ENCODE assay signal across 9 cellular contexts in the genomic region with DNA sequence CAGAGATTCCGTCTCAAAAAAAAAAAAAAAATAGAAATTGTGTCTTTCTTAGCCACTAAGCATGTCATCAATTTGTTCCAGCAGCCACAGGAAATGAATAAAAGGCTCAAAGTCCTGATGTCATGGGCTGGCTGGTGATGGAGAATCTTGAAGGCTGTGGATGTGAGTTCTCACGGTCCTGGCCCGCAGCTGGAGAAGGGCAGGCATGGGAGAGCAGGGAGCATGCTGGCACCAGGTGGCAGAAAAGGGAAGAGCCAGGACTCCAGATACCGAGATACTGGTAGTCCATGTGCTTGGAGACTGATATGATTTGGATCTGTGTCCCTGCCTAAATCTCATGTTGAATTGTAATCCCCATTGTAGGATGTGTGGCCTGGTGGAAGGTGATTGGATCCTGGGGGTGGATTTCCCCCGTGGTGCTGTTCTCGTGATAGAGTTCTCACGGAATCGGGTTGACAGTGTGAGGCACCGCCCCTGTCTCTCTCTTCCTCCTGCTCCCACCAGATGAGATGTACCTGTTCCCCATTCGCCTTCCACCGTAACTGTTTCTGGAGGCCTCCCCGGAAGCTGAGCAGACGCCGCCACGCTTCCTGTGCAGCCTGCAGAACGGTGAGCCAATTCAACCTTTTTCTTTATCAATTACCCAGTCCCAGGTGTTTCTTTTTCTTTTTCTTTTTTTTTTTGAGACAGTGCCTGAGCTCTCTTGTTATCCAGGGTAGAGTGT. TPM values are rescaled to one million over a fixed set of nuclear protein-coding genes. Genes with fewer than 3 reads are reported as not detected.
DNase-seq lines count a peak whose midpoint lies in the region; ATAC-seq and TF ChIP-seq lines count a peak whose summit lies in the region.
"Had no signal": no experiment of that assay in that cellular context is flagged by ENCODE, and none has a peak within 500 bp of the region (broad histone marks: within the 10 kb centered on the region; RNA-seq: fewer than 3 reads in every experiment).

No MANE protein-coding gene starts in this region.

- CTCF ChIA-PET in activated CD4-positive, alpha-beta memory T cell treated with anti-CD3 and anti-CD28 coated beads, Interleukin-2, amount 10 ng/mL, durations not matched to agents 7 days and 5 days (lab: Charles Lee), result interaction anchor here (0.9 kb wide), 1 partner anchor 13 kb away, joined by 4 read pairs; no protein-coding TSS in a partner anchor

- ATAC-seq in HG03571 (IDR thresholded peaks at IDR 0.05; ENCODE audit: unreplicated experiment), result no peak

- H3K9me3 ChIP-seq in BLaER1, result peaks cover 15% of the 10 kb centered on the region

- H3K9me3 Mint-ChIP-seq in activated CD4-positive, alpha-beta memory T cell treated with anti-CD3 and anti-CD28 coated beads, Interleukin-2, amount 10 ng/mL, durations not matched to agents 7 days and 5 days, result no peaks in the 10 kb centered on the region
- H3K9me3 Mint-ChIP-seq in glutamatergic neuron (ENCODE audit: unreplicated experiment), result peaks cover 7% of the 10 kb centered on the region

- H3K36me3 ChIP-seq in BLaER1, result no peaks in the 10 kb centered on the region
- no peaks in the 10 kb centered on the region for H3K36me3 ChIP-seq in H7 (replicated peaks; ENCODE audit: control insufficient read depth, insufficient read depth, low read length)

- H3K4me3 Mint-ChIP-seq in activated CD4-positive, alpha-beta memory T cell treated with anti-CD3 and anti-CD28 coated beads, Interleukin-2, amount 10 ng/mL, durations not matched to agents 7 days and 5 days, result peak overlapping the region; percentile 33
- H3K4me3 Mint-ChIP-seq in glutamatergic neuron (ENCODE audit: unreplicated experiment), result no peak overlapping the region

- peaks cover 15% of the 10 kb centered on the region for H3K36me3 Mint-ChIP-seq in activated CD4-positive, alpha-beta memory T cell treated with anti-CD3 and anti-CD28 coated beads, Interleukin-2, amount 10 ng/mL, durations not matched to agents 7 days and 5 days (ENCODE audit: low read depth)
- H3K36me3 Mint-ChIP-seq in glutamatergic neuron (ENCODE audit: unreplicated experiment), result peaks cover 12% of the 10 kb centered on the region

- H4K20me1 ChIP-seq in BLaER1, result no peaks in the 10 kb centered on the region

- no peaks in the 10 kb centered on the region for H3K27me3 Mint-ChIP-seq in activated CD4-positive, alpha-beta memory T cell treated with anti-CD3 and anti-CD28 coated beads, Interleukin-2, amount 10 ng/mL, durations not matched to agents 7 days and 5 days
- H3K27me3 Mint-ChIP-seq in glutamatergic neuron (ENCODE audit: unreplicated experiment), result peaks cover 1% of the 10 kb centered on the region

- H3K4me3 ChIP-seq in BLaER1 (no peak overlapping the region), H7 (ENCODE audit: insufficient read depth, low read depth, low read length) (no peak overlapping the region)
- H3K4me3 ChIP-seq: dorsolateral prefrontal cortex had no signal

- H3K4me1 ChIP-seq in BLaER1, result 0 out of 2 replicates have a peak, but pooled peaks cover 7% of the 10 kb centered on the region

- no peak overlapping the region for H3K27ac ChIP-seq in BLaER1

- no peaks in the 10 kb centered on the region for H3K27me3 ChIP-seq in BLaER1
- no peaks in the 10 kb centered on the region for H3K27me3 ChIP-seq in H7 (ENCODE audit: control insufficient read depth, insufficient read depth, low read length)
- H3K27me3 ChIP-seq: dorsolateral prefrontal cortex had no signal

- POLR2A ChIA-PET in activated CD4-positive, alpha-beta memory T cell treated with anti-CD3 and anti-CD28 coated beads, Interleukin-2, amount 10 ng/mL, durations not matched to agents 7 days and 5 days (lab: Charles Lee), result interaction anchor here (0.7 to 1.3 kb wide), 2 partner anchors 58 to 82 kb away, joined by 3 to 4 read pairs; a partner anchor contains a TSS

- H3K9ac ChIP-seq in BLaER1, result no peak overlapping the region

- peak; percentile 60 for DNase-seq in H7
- DNase-seq in activated CD4-positive, alpha-beta memory T cell treated with anti-CD3 and anti-CD28 coated beads, Interleukin-2, amount 10 ng/mL, durations not matched to agents 7 days and 5 days, result peak; percentile 44
- DNase-seq in glutamatergic neuron, result peak; percentile 3
- DNase-seq in HUDEP-2 (lab: John Stamatoyannopoulos, UW; ENCODE audit: unreplicated experiment in 76 of 76), result no peak
- no peak for DNase-seq in NCI-H2171 treated with DMSO at 0.1 percent for 48 hours (lab: John Stamatoyannopoulos, UW)
- no peak for DNase-seq in NCI-H1092 treated with DMSO at 0.1 percent for 48 hours (lab: John Stamatoyannopoulos, UW)

- H3K27ac Mint-ChIP-seq in activated CD4-positive, alpha-beta memory T cell treated with anti-CD3 and anti-CD28 coated beads, Interleukin-2, amount 10 ng/mL, durations not matched to agents 7 days and 5 days, result peak overlapping the region; percentile 81
- no peak overlapping the region for H3K27ac Mint-ChIP-seq in glutamatergic neuron (ENCODE audit: unreplicated experiment)

- peaks cover 31% of the 10 kb centered on the region for H3K4me1 Mint-ChIP-seq in activated CD4-positive, alpha-beta memory T cell treated with anti-CD3 and anti-CD28 coated beads, Interleukin-2, amount 10 ng/mL, durations not matched to agents 7 days and 5 days
- peaks cover 3% of the 10 kb centered on the region for H3K4me1 Mint-ChIP-seq in glutamatergic neuron (ENCODE audit: low read depth, unreplicated experiment)

- TF ChIP-seq CTCF in glutamatergic neuron (IDR thresholded peaks at IDR 0.05; ENCODE audit: partially characterized antibody, unreplicated experiment), result no peak

- H3K4me2 ChIP-seq in BLaER1, result 0 out of 2 replicates have a peak overlapping the region, but pooled peaks have one; percentile 15

RNA-seq across cellular contexts. Expression of a gene that starts 18.1 kb away (rescaled TPM):
- not detected in 2 replicates for total RNA-seq in H7 (2014; rRNA removed; shearing (Covaris generic))
- total RNA-seq in activated CD4-positive, alpha-beta memory T cell treated with anti-CD3 and anti-CD28 coated beads, Interleukin-2, amount 10 ng/mL, durations not matched to agents 7 days and 5 days, result not detected
- not detected for total RNA-seq in glutamatergic neuron (ENCODE audit: unreplicated experiment)
- total RNA-seq: dorsolateral prefrontal cortex had no signal

RNA-seq across cellular contexts. Expression of a gene that starts 50.4 kb away (rescaled TPM):
- 6.5 and 7.6 TPM in 2 replicates for total RNA-seq in H7 (2014; rRNA removed; shearing (Covaris generic))
- total RNA-seq in activated CD4-positive, alpha-beta memory T cell treated with anti-CD3 and anti-CD28 coated beads, Interleukin-2, amount 10 ng/mL, durations not matched to agents 7 days and 5 days, result not detected
- 1.0 TPM for total RNA-seq in glutamatergic neuron (ENCODE audit: unreplicated experiment)

RNA-seq across cellular contexts. Expression of a gene that starts 59.0 kb away (rescaled TPM):
- 19.1 and 22.8 TPM in 2 replicates for total RNA-seq in H7 (2014; rRNA removed; shearing (Covaris generic))
- total RNA-seq in activated CD4-positive, alpha-beta memory T cell treated with anti-CD3 and anti-CD28 coated beads, Interleukin-2, amount 10 ng/mL, durations not matched to agents 7 days and 5 days, result 10 to 100 TPM; 24.1 to 24.9 TPM
- total RNA-seq in glutamatergic neuron (ENCODE audit: unreplicated experiment), result 30.8 TPM

RNA-seq across cellular contexts. Expression of a gene that starts 59.1 kb away (rescaled TPM):
- total RNA-seq in H7 (2014; rRNA removed; shearing (Covaris generic)), result 70.0 and 108 TPM in 2 replicates
- 10 to 100 TPM; 47.6 to 53.4 TPM for total RNA-seq in activated CD4-positive, alpha-beta memory T cell treated with anti-CD3 and anti-CD28 coated beads, Interleukin-2, amount 10 ng/mL, durations not matched to agents 7 days and 5 days
- total RNA-seq in glutamatergic neuron (ENCODE audit: unreplicated experiment), result 54.3 TPM

Comparison
In these comparisons a context has a peak if more than half of its experiments do, and no peak if none do; other contexts are left out.
1. DNase-seq: peak in H7 (single experiment), activated CD4-positive, alpha-beta memory T cell treated with anti-CD3 and anti-CD28 coated beads, Interleukin-2, amount 10 ng/mL, durations not matched to agents 7 days and 5 days (single experiment) and glutamatergic neuron (single experiment); none in HUDEP-2 (0 of 76), NCI-H2171 treated with DMSO at 0.1 percent for 48 hours (single experiment) and NCI-H1092 treated with DMSO at 0.1 percent for 48 hours (single experiment).